ENCODE assay signal across 12 cellular contexts in the genomic region with DNA sequence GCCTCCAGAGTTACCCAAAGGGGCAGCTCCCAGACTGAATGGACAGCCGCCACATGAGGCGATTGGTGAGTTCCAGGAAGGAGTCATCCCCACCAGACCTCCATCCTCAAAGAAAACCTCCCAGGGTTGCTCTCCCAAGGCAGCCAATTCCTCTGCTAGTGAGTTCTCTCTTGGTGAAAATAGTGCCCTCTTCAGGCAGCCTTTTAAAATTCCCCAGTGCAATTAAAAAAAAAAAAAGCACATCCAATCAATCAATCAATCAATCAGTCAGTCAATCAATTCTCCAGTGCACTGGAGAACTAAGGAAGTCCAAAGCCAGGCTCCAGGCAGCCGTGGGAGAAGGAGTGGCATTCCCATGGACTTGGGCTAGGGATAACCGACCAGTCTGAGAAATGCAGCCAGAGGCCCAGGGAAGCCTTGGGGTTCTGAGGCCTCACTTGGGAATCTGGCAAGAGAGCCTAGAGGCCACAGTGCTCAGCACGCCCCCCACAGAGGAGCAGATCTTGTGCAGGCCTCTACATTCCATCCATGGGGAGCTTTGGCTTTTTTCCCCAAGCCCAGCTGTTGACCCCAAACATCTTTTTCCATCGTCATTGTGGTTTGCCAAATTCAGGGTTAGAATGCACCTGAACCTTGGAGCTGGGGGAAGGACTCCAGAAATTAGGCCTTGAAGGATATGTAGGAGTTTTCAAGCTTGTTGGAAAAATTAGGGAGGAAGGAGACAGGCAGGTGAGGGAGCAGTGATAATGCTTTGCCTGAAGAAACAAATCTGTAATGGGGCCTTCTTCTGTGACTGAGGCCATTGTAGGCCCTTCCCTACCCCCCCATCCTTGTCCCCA. TPM values are rescaled to one million over a fixed set of nuclear protein-coding genes. Genes with fewer than 3 reads are reported as not detected.
A peak's percentile ranks its signal among the peaks of the same experiment; 100 is the strongest.
DNase-seq lines count a peak whose midpoint lies in the region; ATAC-seq and TF ChIP-seq lines count a peak whose summit lies in the region.
"Had no signal": no experiment of that assay in that cellular context is flagged by ENCODE, and none has a peak within 500 bp of the region (broad histone marks: within the 10 kb centered on the region; RNA-seq: fewer than 3 reads in every experiment).

No MANE protein-coding gene starts in this region.

- no peaks in the 10 kb centered on the region for H3K36me3 ChIP-seq in osteoblast (ENCODE audit: insufficient read depth, low read length)
- H3K36me3 ChIP-seq: suprapubic skin had no signal

- H3K79me2 ChIP-seq in osteoblast (ENCODE audit: insufficient read depth, low read length) = no peaks in the 10 kb centered on the region

- ATAC-seq in HG02678 (IDR thresholded peaks at IDR 0.05; ENCODE audit: unreplicated experiment) (no peak), GM18505 (IDR thresholded peaks at IDR 0.05; ENCODE audit: unreplicated experiment) (no peak), HG03139 (IDR thresholded peaks at IDR 0.05; ENCODE audit: unreplicated experiment) (no peak)
- ATAC-seq: natural killer cell had no signal

- H3K4me2 ChIP-seq in osteoblast (ENCODE audit: insufficient read depth, low read length) = no peak overlapping the region

- no peaks in the 10 kb centered on the region for H3K9me3 ChIP-seq in osteoblast (ENCODE audit: low read depth, low read length)
- H3K9me3 ChIP-seq: suprapubic skin had no signal

- peak overlapping the region; percentile 19 for H2AFZ ChIP-seq in osteoblast (ENCODE audit: low read length)

- DNase-seq in GM12865 (ENCODE audit: low read depth) (no peak), NAMALWA (ENCODE audit: low spot score) (peak; percentile 12), choroid plexus epithelial cell (ENCODE audit: low read depth) (peak; percentile 81), osteoblast (ENCODE audit: insufficient read length, low spot score, missing footprints) (peak; percentile 69), nucleus accumbens (lab: John Stamatoyannopoulos, UW) (no peak)
- DNase-seq: natural killer cell; NCI-H1417; stimulated activated CD4-positive, alpha-beta T cell treated with anti-CD3 and anti-CD28 coated beads, Interleukin-4, amount 100 ng/mL, for 1 hour had no signal

- H3K4me3 ChIP-seq in GM12865 (ENCODE audit: low read depth, low read length) (no peak overlapping the region), choroid plexus epithelial cell (ENCODE audit: low read depth, low read length) (no peak overlapping the region), osteoblast (ENCODE audit: insufficient read depth, low read length) (no peak overlapping the region)
- H3K4me3 ChIP-seq: suprapubic skin had no signal

- no peak for TF ChIP-seq POLR2A in GM18505 (IDR thresholded peaks at IDR 0.05; ENCODE audit: borderline replicate concordance, extremely low read depth, insufficient read depth, insufficient read length)

- H3K4me1 ChIP-seq in osteoblast (ENCODE audit: insufficient read depth, low read length) = peaks cover 31% of the 10 kb centered on the region

- TF ChIP-seq CTCF in GM12865 (IDR thresholded peaks at IDR 0.05; ENCODE audit: insufficient read depth, low read depth, low read length, missing control alignments) (peak; percentile 9), choroid plexus epithelial cell (conservative IDR thresholded peaks at IDR 0.05; ENCODE audit: low read depth, low read length) (peak; percentile 39), osteoblast (IDR thresholded peaks at IDR 0.05; ENCODE audit: extremely low read depth, low read depth, low read length) (peak; percentile 30)

- H3K27ac ChIP-seq in osteoblast (ENCODE audit: low read depth, low read length) = peak overlapping the region; percentile 6
- H3K27ac ChIP-seq: suprapubic skin had no signal

- peaks cover 4% of the 10 kb centered on the region for H3K27me3 ChIP-seq in osteoblast (ENCODE audit: insufficient read depth, low read length)

- no peaks in the 10 kb centered on the region for H4K20me1 ChIP-seq in osteoblast (ENCODE audit: insufficient read depth, low read length)

RNA-seq across cellular contexts. Expression of a gene that starts 4.8 kb away (rescaled TPM):
- total RNA-seq in osteoblast = 1.1 and 1.5 TPM in 2 replicates

Comparison
In these comparisons a context has a peak if more than half of its experiments do, and no peak if none do; other contexts are left out.
1. DNase-seq: peak in NAMALWA (single experiment), choroid plexus epithelial cell (single experiment) and osteoblast (single experiment); none in GM12865 (single experiment) and nucleus accumbens (0 of 56).
2. Peak in every context shown above with its lines, with median percentiles within 50 percentile points of each other: CTCF ChIP-seq.